Comparison of ENCODE assay signal across 7 cellular contexts in genomic region chr1:2821970-2822620, GRCh38. TPM values are rescaled to one million over a fixed set of nuclear protein-coding genes. Genes with fewer than 3 reads are reported as not detected.
DNase-seq lines count a peak whose midpoint lies in the region; ATAC-seq and TF ChIP-seq lines count a peak whose summit lies in the region.

No MANE protein-coding gene starts in this region.

- no peaks in the 10 kb centered on the region for H3K79me2 ChIP-seq in OCI-LY1 (ENCODE audit: insufficient read depth, low read length)

- no peaks in the 10 kb centered on the region for H4K20me1 ChIP-seq in OCI-LY1 (ENCODE audit: insufficient read depth, low read length)

- peaks cover 3% of the 10 kb centered on the region for H3K27me3 Mint-ChIP-seq in activated naive CD8-positive, alpha-beta T cell treated with anti-CD3 and anti-CD28 coated beads, Interleukin-2, amount 10 ng/mL, durations not matched to agents 7 days and 5 days

- H3F3A ChIP-seq in OCI-LY1 (ENCODE audit: insufficient read depth, low read length) = no peaks in the 10 kb centered on the region

- no peak overlapping the region for H3K27ac Mint-ChIP-seq in activated naive CD8-positive, alpha-beta T cell treated with anti-CD3 and anti-CD28 coated beads, Interleukin-2, amount 10 ng/mL, durations not matched to agents 7 days and 5 days

- DNase-seq in GM13976 (ENCODE audit: low spot score) (peak; percentile 59), mucosa of descending colon (peak; percentile 46 to 58 (median 55)), tibial artery (peak in 1 of 2 donors; percentile 73), NCI-H1930 (lab: John Stamatoyannopoulos, UW) (no peak)
- DNase-seq in activated naive CD8-positive, alpha-beta T cell treated with anti-CD3 and anti-CD28 coated beads, Interleukin-2, amount 10 ng/mL, durations not matched to agents 7 days and 5 days = peak; percentile 72

- H2AFZ ChIP-seq in OCI-LY1 (ENCODE audit: low read length) = no peak overlapping the region

- no peaks in the 10 kb centered on the region for H3K9me2 ChIP-seq in OCI-LY1 (ENCODE audit: low read depth, low read length)

- no peaks in the 10 kb centered on the region for H3K4me1 Mint-ChIP-seq in activated naive CD8-positive, alpha-beta T cell treated with anti-CD3 and anti-CD28 coated beads, Interleukin-2, amount 10 ng/mL, durations not matched to agents 7 days and 5 days

- H3K27ac ChIP-seq in OCI-LY1 (ENCODE audit: low read depth, low read length, poor library complexity, severe bottlenecking) (no peak overlapping the region), tibial artery (no peak overlapping the region)

- peak; percentile 80 for ATAC-seq in activated naive CD8-positive, alpha-beta T cell treated with anti-CD3 and anti-CD28 coated beads, Interleukin-2, amount 10 ng/mL, durations not matched to agents 7 days and 5 days (ENCODE audit: low read depth)
- ATAC-seq in mucosa of descending colon (peak; percentile 78), HG03457 (IDR thresholded peaks at IDR 0.05; ENCODE audit: unreplicated experiment) (no peak)

- POLR2A ChIA-PET in activated naive CD8-positive, alpha-beta T cell treated with anti-CD3 and anti-CD28 coated beads, Interleukin-2, amount 10 ng/mL, durations not matched to agents 7 days and 5 days (lab: Charles Lee) = no interaction called here

- no peaks in the 10 kb centered on the region for H3K36me3 Mint-ChIP-seq in activated naive CD8-positive, alpha-beta T cell treated with anti-CD3 and anti-CD28 coated beads, Interleukin-2, amount 10 ng/mL, durations not matched to agents 7 days and 5 days

- no peaks in the 10 kb centered on the region for H3K36me3 ChIP-seq in OCI-LY1 (ENCODE audit: insufficient read depth, low read length)
- no peaks in the 10 kb centered on the region for H3K36me3 ChIP-seq in mucosa of descending colon (ENCODE audit: low read depth)
- no peaks in the 10 kb centered on the region for H3K36me3 ChIP-seq in tibial artery

- H3K4me3 ChIP-seq in OCI-LY1 (ENCODE audit: low read depth, low read length, poor library complexity, severe bottlenecking) (no peak overlapping the region), mucosa of descending colon (no peak overlapping the region), tibial artery (no peak overlapping the region)

- H3K27me3 ChIP-seq in OCI-LY1 (ENCODE audit: insufficient read depth, low read length) (no peaks in the 10 kb centered on the region), tibial artery (peaks cover 0 to 70% of the 10 kb centered on the region in 2 donors)

- in situ Hi-C loops in GM13976 (cut with MboI; ENCODE audit: low sequenced_read_pairs, unreplicated experiment) = no loop called here

- H3K4me2 ChIP-seq in OCI-LY1 (ENCODE audit: low read length) = no peak overlapping the region

- intact Hi-C loops in mucosa of descending colon (cut with DNase I, micrococcal nuclease) (no loop called here), tibial artery (cut with DNase I; ENCODE audit: low total_unique reads) (no loop called here)

- no peaks in the 10 kb centered on the region for H3K9me3 Mint-ChIP-seq in activated naive CD8-positive, alpha-beta T cell treated with anti-CD3 and anti-CD28 coated beads, Interleukin-2, amount 10 ng/mL, durations not matched to agents 7 days and 5 days

- TF ChIP-seq CTCF in GM13976 (IDR thresholded peaks at IDR 0.05; ENCODE audit: borderline replicate concordance, control extremely low read depth, extremely low read depth, insufficient read depth, missing control alignments) (no peak), OCI-LY1 (IDR thresholded peaks at IDR 0.05; ENCODE audit: low read length) (peak; percentile 39; the same call in 1 of the 2 replicates), mucosa of descending colon (IDR thresholded peaks at IDR 0.05) (peak; percentile 46), tibial artery (IDR thresholded peaks at IDR 0.05) (peak; percentile 60 to 61)

- H3K9me3 ChIP-seq in OCI-LY1 (ENCODE audit: low read length) (no peaks in the 10 kb centered on the region), mucosa of descending colon (no peaks in the 10 kb centered on the region), tibial artery (peaks cover 0 to 4% (median 0%) of the 10 kb centered on the region in 3 donors)

- H3K4me1 ChIP-seq in OCI-LY1 (ENCODE audit: insufficient read depth, low read length, severe bottlenecking) = no peaks in the 10 kb centered on the region
- H3K4me1 ChIP-seq in mucosa of descending colon (ENCODE audit: low read depth) = no peaks in the 10 kb centered on the region
- H3K4me1 ChIP-seq in tibial artery = peaks cover 0 to 6% (median 3%) of the 10 kb centered on the region in 4 donors

- no peak overlapping the region for H3K9ac ChIP-seq in OCI-LY1 (ENCODE audit: low read length)

- H3K4me3 Mint-ChIP-seq in activated naive CD8-positive, alpha-beta T cell treated with anti-CD3 and anti-CD28 coated beads, Interleukin-2, amount 10 ng/mL, durations not matched to agents 7 days and 5 days = no peak overlapping the region

RNA-seq across cellular contexts. Expression of gene TTC34, which starts 20.6 kb away (rescaled TPM):
- total RNA-seq in activated naive CD8-positive, alpha-beta T cell treated with anti-CD3 and anti-CD28 coated beads, Interleukin-2, amount 10 ng/mL, durations not matched to agents 7 days and 5 days = 1 to 10 TPM; 2.7 to 2.8 TPM
- 1 to 10 TPM in 1 of 3 donors, under 1 TPM in 2; 0.43 to 1.1 (median 0.61) TPM for total RNA-seq in mucosa of descending colon

Comparison
In these comparisons a context has a peak if more than half of its experiments do, and no peak if none do; other contexts are left out.
1. DNase-seq: peak in GM13976 (single experiment), activated naive CD8-positive, alpha-beta T cell treated with anti-CD3 and anti-CD28 coated beads, Interleukin-2, amount 10 ng/mL, durations not matched to agents 7 days and 5 days (single experiment) and mucosa of descending colon (3 of 3); none in NCI-H1930 (0 of 2).